ENCODE assay signal across 14 cellular contexts in the genomic region with DNA sequence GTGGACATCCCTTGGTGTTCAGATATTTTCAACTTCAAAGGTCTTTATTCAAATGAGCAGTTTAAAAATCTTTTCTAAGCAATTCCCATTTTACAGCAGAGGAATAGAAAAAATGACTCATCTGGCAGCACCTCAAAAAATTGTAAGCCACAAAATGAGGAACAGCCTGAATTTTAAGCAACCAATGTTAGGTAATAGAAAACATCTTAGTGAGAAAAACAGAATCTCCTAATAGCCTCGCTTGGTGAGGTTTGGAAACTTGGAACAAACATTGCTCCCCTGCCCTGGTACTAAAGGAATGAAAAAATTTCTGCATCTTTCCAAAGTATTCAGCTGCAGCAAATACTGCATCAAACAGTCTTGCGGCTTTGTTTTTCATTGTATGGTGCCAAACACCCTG.
DNase-seq lines count a peak whose midpoint lies in the region; ATAC-seq and TF ChIP-seq lines count a peak whose summit lies in the region.
"Had no signal": no experiment of that assay in that cellular context is flagged by ENCODE, and none has a peak within 500 bp of the region (broad histone marks: within the 10 kb centered on the region; RNA-seq: fewer than 3 reads in every experiment).

No MANE protein-coding gene starts in this region.

- ATAC-seq in GM18498 (IDR thresholded peaks at IDR 0.05; ENCODE audit: unreplicated experiment), result no peak
- ATAC-seq: heart left ventricle had no signal

- POLR2A ChIA-PET in HEK293T (lab: Yijun Ruan, JAX), result no interaction called here

- H4K20me1 ChIP-seq in osteoblast (ENCODE audit: insufficient read depth, low read length), result no peaks in the 10 kb centered on the region

- H3K27ac ChIP-seq in osteoblast (ENCODE audit: low read depth, low read length), result no peak overlapping the region
- H3K27ac ChIP-seq: heart left ventricle, PC-9 had no signal

- H3K9me3 ChIP-seq in osteoblast (ENCODE audit: low read depth, low read length), result no peaks in the 10 kb centered on the region
- H3K9me3 ChIP-seq: heart left ventricle had no signal

- H3K4me1 ChIP-seq in osteoblast (ENCODE audit: insufficient read depth, low read length), result peaks cover 7% of the 10 kb centered on the region
- H3K4me1 ChIP-seq: heart left ventricle had no signal

- DNase-seq in GM04503 (ENCODE audit: low read depth) (peak; percentile 84), NOMO-1 treated with dmso at 0.1 percent for 144 hours (lab: John Stamatoyannopoulos, UW; ENCODE audit: unreplicated experiment) (peak; percentile 40), fibroblast of gingiva (ENCODE audit: low read depth) (peak; percentile 87), osteoblast (ENCODE audit: insufficient read length, low spot score, missing footprints) (no peak), HEK293T (ENCODE audit: extremely low spot score) (no peak), NCI-H345 treated with DMSO at 0.1 percent for 48 hours (lab: John Stamatoyannopoulos, UW; ENCODE audit: unreplicated experiment) (no peak)
- DNase-seq in activated CD4-positive, CD25-positive, alpha-beta regulatory T cell treated with anti-CD3 and anti-CD28 coated beads, Interleukin-2, amount 50 U/mL, for 72 hours, result no peak
- DNase-seq: activated CD4-positive, alpha-beta T cell treated with anti-CD3 and anti-CD28 coated beads, Interleukin-2, amount 10 ng/mL, durations not matched to agents 7 days and 5 days; aorta; COR-L47; effector CD8-positive, alpha-beta T cell; heart left ventricle; PC-9 had no signal

- no peaks in the 10 kb centered on the region for H3K27me3 ChIP-seq in osteoblast (ENCODE audit: insufficient read depth, low read length)
- H3K27me3 ChIP-seq: heart left ventricle had no signal

- H3K4me2 ChIP-seq in osteoblast (ENCODE audit: insufficient read depth, low read length), result peak overlapping the region; percentile 15
- H3K4me2 ChIP-seq: PC-9 had no signal

- H3K4me3 ChIP-seq in osteoblast (ENCODE audit: insufficient read depth, low read length), result no peak overlapping the region
- H3K4me3 ChIP-seq: heart left ventricle, PC-9 had no signal

- no peak overlapping the region for H2AFZ ChIP-seq in osteoblast (ENCODE audit: low read length)
- H2AFZ ChIP-seq: PC-9 had no signal

- no peak for TF ChIP-seq CTCF in osteoblast (IDR thresholded peaks at IDR 0.05; ENCODE audit: extremely low read depth, low read depth, low read length)

- no peaks in the 10 kb centered on the region for H3K36me3 ChIP-seq in osteoblast (ENCODE audit: insufficient read depth, low read length)
- H3K36me3 ChIP-seq: heart left ventricle had no signal

- no peaks in the 10 kb centered on the region for H3K79me2 ChIP-seq in osteoblast (ENCODE audit: insufficient read depth, low read length)

- CTCF ChIA-PET in HEK293T (lab: Yijun Ruan, JAX), result no interaction called here

TF ChIP-seq in HEK293T, 16 proteins besides CTCF, POLR2A, EP300 and RAD21:
- TF ChIP-seq HDGF (IDR thresholded peaks at IDR 0.05; ENCODE audit: borderline replicate concordance) (no peak), NFRKB (IDR thresholded peaks at IDR 0.05) (no peak), SUZ12 (IDR thresholded peaks at IDR 0.05) (no peak), L3MBTL2 (conservative IDR thresholded peaks at IDR 0.05) (no peak), FOXK2 (IDR thresholded peaks at IDR 0.05) (no peak), LEF1 (IDR thresholded peaks at IDR 0.05; ENCODE audit: borderline replicate concordance) (no peak), CTBP1 (IDR thresholded peaks at IDR 0.05; ENCODE audit: borderline replicate concordance) (no peak), ELF4 (IDR thresholded peaks at IDR 0.05) (no peak), FOXM1 (IDR thresholded peaks at IDR 0.05; ENCODE audit: borderline replicate concordance) (no peak), SP1 (IDR thresholded peaks at IDR 0.05) (no peak), ARNT (IDR thresholded peaks at IDR 0.05) (no peak), FOXA1 (IDR thresholded peaks at IDR 0.05) (no peak), BHLHE40 (IDR thresholded peaks at IDR 0.05; ENCODE audit: borderline replicate concordance) (no peak), TARDBP (IDR thresholded peaks at IDR 0.05) (no peak), ZNF384 (IDR thresholded peaks at IDR 0.05) (no peak)
- TF ChIP-seq, protein P1, sequence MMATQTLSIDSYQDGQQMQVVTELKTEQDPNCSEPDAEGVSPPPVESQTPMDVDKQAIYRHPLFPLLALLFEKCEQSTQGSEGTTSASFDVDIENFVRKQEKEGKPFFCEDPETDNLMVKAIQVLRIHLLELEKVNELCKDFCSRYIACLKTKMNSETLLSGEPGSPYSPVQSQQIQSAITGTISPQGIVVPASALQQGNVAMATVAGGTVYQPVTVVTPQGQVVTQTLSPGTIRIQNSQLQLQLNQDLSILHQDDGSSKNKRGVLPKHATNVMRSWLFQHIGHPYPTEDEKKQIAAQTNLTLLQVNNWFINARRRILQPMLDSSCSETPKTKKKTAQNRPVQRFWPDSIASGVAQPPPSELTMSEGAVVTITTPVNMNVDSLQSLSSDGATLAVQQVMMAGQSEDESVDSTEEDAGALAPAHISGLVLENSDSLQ (IDR thresholded peaks at IDR 0.05), result no peak

Comparison
In these comparisons a context has a peak if more than half of its experiments do, and no peak if none do; other contexts are left out.
1. DNase-seq: peak in GM04503 (single experiment), NOMO-1 treated with dmso at 0.1 percent for 144 hours (single experiment) and fibroblast of gingiva (single experiment); none in osteoblast (single experiment), activated CD4-positive, CD25-positive, alpha-beta regulatory T cell treated with anti-CD3 and anti-CD28 coated beads, Interleukin-2, amount 50 U/mL, for 72 hours (single experiment), HEK293T (single experiment) and NCI-H345 treated with DMSO at 0.1 percent for 48 hours (single experiment).